Comparison of ENCODE assay signal across 19 cellular contexts in genomic region chr19:16032509-16033135, GRCh38. TPM values are rescaled to one million over a fixed set of nuclear protein-coding genes. Genes with fewer than 3 reads are reported as not detected.
DNase-seq lines count a peak whose midpoint lies in the region; ATAC-seq, FAIRE-seq and TF ChIP-seq lines count a peak whose summit lies in the region.
"Had no signal": no experiment of that assay in that cellular context is flagged by ENCODE, and none has a peak within 500 bp of the region (broad histone marks: within the 10 kb centered on the region; RNA-seq: fewer than 3 reads in every experiment).

No MANE protein-coding gene starts in this region.

- no peaks in the 10 kb centered on the region for H3K27me3 Mint-ChIP-seq in stimulated activated naive CD8-positive, alpha-beta T cell treated with anti-CD3 and anti-CD28 coated beads, Interleukin-15, amount 100 ng/mL, for 72 hours

- H3K4me1 Mint-ChIP-seq in stimulated activated naive CD8-positive, alpha-beta T cell treated with anti-CD3 and anti-CD28 coated beads, Interleukin-15, amount 100 ng/mL, for 72 hours, result peaks cover 2% of the 10 kb centered on the region

- H3K4me3 Mint-ChIP-seq in stimulated activated naive CD8-positive, alpha-beta T cell treated with anti-CD3 and anti-CD28 coated beads, Interleukin-15, amount 100 ng/mL, for 72 hours, result no peak overlapping the region
- H3K4me3 Mint-ChIP-seq: HFFc6 had no signal

- no peaks in the 10 kb centered on the region for H3K9me3 ChIP-seq in kidney (ENCODE audit: control insufficient read depth in 1 of 2, low read length in 2 of 2)
- H3K9me3 ChIP-seq: BE2C, MG63 had no signal

- no peak for DNase-seq in stimulated activated naive CD8-positive, alpha-beta T cell treated with anti-CD3 and anti-CD28 coated beads, Interleukin-15, amount 100 ng/mL, for 72 hours
- no peak for DNase-seq in stimulated activated naive CD8-positive, alpha-beta T cell treated with anti-CD3 and anti-CD28 coated beads, Interleukin-15, Interleukin-2, amounts not matched to agents 100 U/mL and 50 U/mL, for 24 hours
- DNase-seq in bronchial epithelial cell (ENCODE audit: low read depth) (no peak), posterior vena cava (ENCODE audit: low spot score) (peak; percentile 45), kidney (no peak), midbrain (lab: John Stamatoyannopoulos, UW) (no peak)
- DNase-seq: BE2C, DMS79, HFFc6, MG63, NCI-H1048, NCI-H1417 treated with DMSO at 0.1 percent for 48 hours, NCI-H187, NCI-H2107, NCI-H446 treated with DMSO at 0.1 percent for 48 hours, NCI-H526 treated with DMSO at 0.1 percent for 48 hours had no signal

- H3K27ac ChIP-seq in kidney (ENCODE audit: low read depth in 2 of 2, low read length in 2 of 2), result no peak overlapping the region

- ATAC-seq in stimulated activated naive CD8-positive, alpha-beta T cell treated with anti-CD3 and anti-CD28 coated beads, Interleukin-15, amount 100 ng/mL, for 72 hours, result no peak
- ATAC-seq in stimulated activated naive CD8-positive, alpha-beta T cell treated with anti-CD3 and anti-CD28 coated beads, Interleukin-15, Interleukin-2, amounts not matched to agents 100 U/mL and 50 U/mL, for 24 hours, result no peak
- no peak for ATAC-seq in HG03280 (IDR thresholded peaks at IDR 0.05; ENCODE audit: unreplicated experiment)
- ATAC-seq: Right ventricle myocardium inferior had no signal

- H3K4me1 ChIP-seq in kidney (ENCODE audit: control insufficient read depth in 1 of 2, insufficient read depth in 1 of 2, low read depth in 1 of 2, low read length in 2 of 2), result no peaks in the 10 kb centered on the region
- H3K4me1 ChIP-seq: BE2C had no signal

- FAIRE-seq in bronchial epithelial cell (lab: Jason Lieb, UNC) (peak; percentile 32), kidney (lab: Jason Lieb, UNC) (no peak)
- FAIRE-seq: H54 had no signal

- H3K4me3 ChIP-seq in bronchial epithelial cell (ENCODE audit: low read depth, low read length) (no peak overlapping the region), kidney (ENCODE audit: low read length in 2 of 2) (no peak overlapping the region)
- H3K4me3 ChIP-seq: MG63 had no signal

- H3K36me3 ChIP-seq in bronchial epithelial cell (ENCODE audit: control insufficient read depth, insufficient read depth, low read length) (no peaks in the 10 kb centered on the region), kidney (ENCODE audit: control insufficient read depth in 1 of 2, insufficient read depth in 2 of 2, low read length in 2 of 2) (no peaks in the 10 kb centered on the region)
- H3K36me3 ChIP-seq: BE2C, MG63 had no signal

- TF ChIP-seq CTCF in bronchial epithelial cell (IDR thresholded peaks at IDR 0.05; ENCODE audit: insufficient read depth, low read length, severe bottlenecking) (no peak), kidney (IDR thresholded peaks at IDR 0.05; ENCODE audit: borderline replicate concordance, extremely low read depth, insufficient read depth) (no peak)

- no peaks in the 10 kb centered on the region for H3K27me3 ChIP-seq in bronchial epithelial cell (ENCODE audit: control insufficient read depth, insufficient read depth, low read length)
- H3K27me3 ChIP-seq: BE2C, MG63 had no signal

- H3K27ac Mint-ChIP-seq in stimulated activated naive CD8-positive, alpha-beta T cell treated with anti-CD3 and anti-CD28 coated beads, Interleukin-15, amount 100 ng/mL, for 72 hours, result peak overlapping the region; percentile 48 to 68
- H3K27ac Mint-ChIP-seq: HFFc6 had no signal

- H3K9me3 Mint-ChIP-seq in stimulated activated naive CD8-positive, alpha-beta T cell treated with anti-CD3 and anti-CD28 coated beads, Interleukin-15, amount 100 ng/mL, for 72 hours, result no peaks in the 10 kb centered on the region
- H3K9me3 Mint-ChIP-seq: HFFc6 had no signal

- H3K9ac ChIP-seq in kidney (ENCODE audit: low read length in 2 of 2), result no peak overlapping the region

- intact Hi-C loops in posterior vena cava (cut with DNase I), result no loop called here
- intact Hi-C loops in kidney (cut with DNase I), result no loop called here

RNA-seq across cellular contexts. Expression of gene TPM4, which starts 43.7 kb away (rescaled TPM):
- total RNA-seq in bronchial epithelial cell (235 and 395 TPM in 2 replicates), posterior vena cava (1,000 to 10,000 TPM; 1,050 to 1,475 TPM), kidney (273 TPM)
- polyA plus RNA-seq in kidney (ENCODE audit: insufficient read depth, low read depth, low replicate concordance), result 132 TPM
